Comparison of ENCODE assay signal across 1 cellular context in genomic region chr22:24592144-24592845, GRCh38.
A peak's percentile ranks its signal among the peaks of the same experiment; 100 is the strongest.
TF ChIP-seq lines count a peak whose summit lies in the region.

No MANE protein-coding gene starts in this region.

TF ChIP-seq in K562, 482 proteins besides CTCF, POLR2A, EP300 and RAD21:
- no peak for TF ChIP-seq ELF4 (CRISPR knock-in tag; IDR thresholded peaks at IDR 0.05)
- no peak for TF ChIP-seq MEF2D (tag; conservative IDR thresholded peaks at IDR 0.05; ENCODE audit: low read depth)
- no peak for TF ChIP-seq TBL1XR1 (IDR thresholded peaks at IDR 0.05; ENCODE audit: low read length in 2 of 2)
- TF ChIP-seq CREB5 (CRISPR knock-in tag; IDR thresholded peaks at IDR 0.05): no peak
- TF ChIP-seq EGR1 (conservative IDR thresholded peaks at IDR 0.05): peak; percentile 85
- TF ChIP-seq CEBPG (CRISPR knock-in tag; IDR thresholded peaks at IDR 0.05): no peak
- no peak for TF ChIP-seq CEBPG (tag; conservative IDR thresholded peaks at IDR 0.05 in 1 of 2, IDR thresholded peaks at IDR 0.05 in 1 of 2)
- TF ChIP-seq ARID3A (IDR thresholded peaks at IDR 0.05; ENCODE audit: borderline replicate concordance, low read depth, low read length): no peak
- TF ChIP-seq CLOCK (CRISPR knock-in tag; IDR thresholded peaks at IDR 0.05; ENCODE audit: borderline replicate concordance): no peak
- no peak for TF ChIP-seq ELK3 (CRISPR knock-in tag; IDR thresholded peaks at IDR 0.05)
- TF ChIP-seq ADNP (tag; IDR thresholded peaks at IDR 0.05): no peak
- no peak for TF ChIP-seq NR1H2 (CRISPR knock-in tag; IDR thresholded peaks at IDR 0.05)
- TF ChIP-seq ATF1 (CRISPR knock-in tag; IDR thresholded peaks at IDR 0.05): no peak
- TF ChIP-seq ATF1 (tag; IDR thresholded peaks at IDR 0.05): no peak
- TF ChIP-seq ZBTB7A (IDR thresholded peaks at IDR 0.05; ENCODE audit: borderline replicate concordance, control insufficient read depth, low read depth, low read length): peak; percentile 40; the same call in 1 of the 2 replicates
- no peak for TF ChIP-seq KLF10 (CRISPR knock-in tag; IDR thresholded peaks at IDR 0.05)
- no peak for TF ChIP-seq HBP1 (CRISPR knock-in tag; IDR thresholded peaks at IDR 0.05)
- no peak for TF ChIP-seq STAT5B (CRISPR knock-in tag; IDR thresholded peaks at IDR 0.05)
- peak in 1 of 2 experiments; percentile 34 for TF ChIP-seq E2F6 (IDR thresholded peaks at IDR 0.05; ENCODE audit: borderline replicate concordance in 1 of 2, extremely low read depth in 1 of 2, insufficient read depth in 1 of 2, insufficient read length in 1 of 2, low read depth in 1 of 2, low read length in 1 of 2, poor library complexity in 1 of 2, severe bottlenecking in 1 of 2)
- TF ChIP-seq PBX2 (CRISPR knock-in tag; IDR thresholded peaks at IDR 0.05; ENCODE audit: low read depth): no peak
- no peak for TF ChIP-seq PBX2 (tag; conservative IDR thresholded peaks at IDR 0.05; ENCODE audit: low read depth)
- TF ChIP-seq ZNF134 (CRISPR knock-in tag; conservative IDR thresholded peaks at IDR 0.05): no peak
- no peak for TF ChIP-seq ZNF407 (IDR thresholded peaks at IDR 0.05; ENCODE audit: low read depth)
- TF ChIP-seq ZBTB33 (CRISPR knock-in tag; IDR thresholded peaks at IDR 0.05): no peak
- no peak for TF ChIP-seq SRF (CRISPR knock-in tag; IDR thresholded peaks at IDR 0.05)
